In genomic region chr6:7697432-7697819, GRCh38 we compare ENCODE assay signal across 16 cellular contexts. TPM values are rescaled to one million over a fixed set of nuclear protein-coding genes. Genes with fewer than 3 reads are reported as not detected.
DNase-seq lines count a peak whose midpoint lies in the region; ATAC-seq and TF ChIP-seq lines count a peak whose summit lies in the region.
"Had no signal": no experiment of that assay in that cellular context is flagged by ENCODE, and none has a peak within 500 bp of the region (broad histone marks: within the 10 kb centered on the region; RNA-seq: fewer than 3 reads in every experiment).

No MANE protein-coding gene starts in this region.

- H3K4me3 ChIP-seq in fibroblast of lung (replicated peaks in 1 of 4; ENCODE audit: control extremely low read depth in 1 of 4, insufficient read depth in 1 of 4, low read depth in 3 of 4, low read length in 4 of 4) (peak overlapping the region in 2 of 4 experiments; percentile 12 to 38), thoracic aorta (peak overlapping the region; percentile 23)
- H3K4me3 ChIP-seq: GM12878 had no signal

- H3K4me2 ChIP-seq in fibroblast of lung (ENCODE audit: extremely low read depth, insufficient read depth, low read length) = peak overlapping the region; percentile 60

- H3K79me2 ChIP-seq in fibroblast of lung (ENCODE audit: control insufficient read depth, insufficient read depth, low read length) = no peaks in the 10 kb centered on the region

- intact Hi-C loops in activated T-helper 1 cell treated with anti-CD3 and anti-CD28 coated beads, Interleukin-12 subunit alpha, Interleukin-12 subunit beta, Interleukin-2, Interleukin-4 antibody, amounts not matched to agents 30 ng/mL and 10 ng/mL and 1 ng/mL, durations not matched to agents 14 hours and 24 hours and 36 hours (cut with micrococcal nuclease) = loop anchor here (5.0 kb wide), 1 partner anchor 590 kb away; the partner anchor contains the start of gene RREB1

- peak; percentile 61 to 70 for ATAC-seq in activated naive CD4-positive, alpha-beta T cell treated with anti-CD3 and anti-CD28 coated beads, Interleukin-2, amount 50 U/mL, for 72 hours
- ATAC-seq in thoracic aorta (ENCODE audit: insufficient number of reproducible peaks, low FRiP score, low read depth) (no peak), GM18505 (IDR thresholded peaks at IDR 0.05; ENCODE audit: unreplicated experiment) (no peak), HG02885 (IDR thresholded peaks at IDR 0.05; ENCODE audit: poor library complexity, unreplicated experiment) (no peak)

- peak overlapping the region in 1 of 2 donors; percentile 92 for H3K27ac Mint-ChIP-seq in activated naive CD4-positive, alpha-beta T cell treated with anti-CD3 and anti-CD28 coated beads, Interleukin-2, amount 50 U/mL, for 72 hours
- H3K27ac Mint-ChIP-seq in activated T-helper 1 cell treated with anti-CD3 and anti-CD28 coated beads, Interleukin-12 subunit alpha, Interleukin-12 subunit beta, Interleukin-2, Interleukin-4 antibody, amounts not matched to agents 30 ng/mL and 10 ng/mL and 1 ng/mL, durations not matched to agents 14 hours and 24 hours and 36 hours = peak overlapping the region; percentile 92

- H3K9me3 ChIP-seq in fibroblast of lung (ENCODE audit: control insufficient read depth, insufficient read depth, low read depth, low read length) (no peaks in the 10 kb centered on the region), thoracic aorta (no peaks in the 10 kb centered on the region)
- H3K9me3 ChIP-seq: BE2C had no signal

- in situ Hi-C loops in GM13976 (cut with MboI; ENCODE audit: low sequenced_read_pairs, unreplicated experiment) = no loop called here

- H3K4me3 Mint-ChIP-seq in activated T-helper 1 cell treated with anti-CD3 and anti-CD28 coated beads, Interleukin-12 subunit alpha, Interleukin-12 subunit beta, Interleukin-2, Interleukin-4 antibody, amounts not matched to agents 30 ng/mL and 10 ng/mL and 1 ng/mL, durations not matched to agents 14 hours and 24 hours and 36 hours = peak overlapping the region; percentile 42
- H3K4me3 Mint-ChIP-seq: activated B cell treated with CpG ODN at 0.5 μM for 24 hours had no signal

- H4K20me1 ChIP-seq in fibroblast of lung (ENCODE audit: control insufficient read depth, extremely low read depth, insufficient read depth, low read length) = no peaks in the 10 kb centered on the region

- TF ChIP-seq CTCF in fibroblast of lung (conservative IDR thresholded peaks at IDR 0.05 in 1 of 2, IDR thresholded peaks at IDR 0.05 in 1 of 2; ENCODE audit: low read depth in 1 of 2, low read length in 2 of 2) (no peak), thoracic aorta (IDR thresholded peaks at IDR 0.05) (no peak), GM13976 (IDR thresholded peaks at IDR 0.05; ENCODE audit: borderline replicate concordance, control extremely low read depth, extremely low read depth, insufficient read depth, missing control alignments) (no peak)

- peaks cover 16% of the 10 kb centered on the region for H3K4me1 Mint-ChIP-seq in activated T-helper 1 cell treated with anti-CD3 and anti-CD28 coated beads, Interleukin-12 subunit alpha, Interleukin-12 subunit beta, Interleukin-2, Interleukin-4 antibody, amounts not matched to agents 30 ng/mL and 10 ng/mL and 1 ng/mL, durations not matched to agents 14 hours and 24 hours and 36 hours (ENCODE audit: low read depth)

- no peak for DNase-seq in activated naive CD4-positive, alpha-beta T cell treated with anti-CD3 and anti-CD28 coated beads, Interleukin-2, amount 50 U/mL, for 72 hours (ENCODE audit: low spot score in 2 of 2)
- DNase-seq in activated naive CD4-positive, alpha-beta T cell treated with Interleukin-2 at 50 U/mL for 16 hours = no peak
- no peak for DNase-seq in activated T-helper 1 cell treated with anti-CD3 and anti-CD28 coated beads, Interleukin-12 subunit alpha, Interleukin-12 subunit beta, Interleukin-2, Interleukin-4 antibody, amounts not matched to agents 30 ng/mL and 10 ng/mL and 1 ng/mL, durations not matched to agents 14 hours and 24 hours and 36 hours (ENCODE audit: low spot score)
- DNase-seq in fibroblast of lung (ENCODE audit: low read depth in 2 of 2) (no peak), thoracic aorta (ENCODE audit: low spot score) (no peak), GM13976 (ENCODE audit: low spot score) (no peak)
- DNase-seq: activated B cell treated with CpG ODN at 0.5 μM for 24 hours; activated effector memory CD4-positive, alpha-beta T cell treated with Interleukin-2 at 50 U/mL for 16 hours; BE2C; cerebellar nuclear complex; NCI-H2081 treated with DMSO at 0.1 percent for 48 hours; stimulated activated CD4-positive, alpha-beta T cell treated with anti-CD3 and anti-CD28 coated beads, Interleukin-2, amount 100 ng/mL, for 24 hours had no signal

- peak overlapping the region; percentile 64 for H2AFZ ChIP-seq in fibroblast of lung (ENCODE audit: low read length)

- no peaks in the 10 kb centered on the region for H3K9me3 Mint-ChIP-seq in activated naive CD4-positive, alpha-beta T cell treated with anti-CD3 and anti-CD28 coated beads, Interleukin-2, amount 50 U/mL, for 72 hours
- H3K9me3 Mint-ChIP-seq in activated T-helper 1 cell treated with anti-CD3 and anti-CD28 coated beads, Interleukin-12 subunit alpha, Interleukin-12 subunit beta, Interleukin-2, Interleukin-4 antibody, amounts not matched to agents 30 ng/mL and 10 ng/mL and 1 ng/mL, durations not matched to agents 14 hours and 24 hours and 36 hours = no peaks in the 10 kb centered on the region
- H3K9me3 Mint-ChIP-seq: activated B cell treated with CpG ODN at 0.5 μM for 24 hours had no signal

- no peaks in the 10 kb centered on the region for H3K36me3 ChIP-seq in fibroblast of lung (ENCODE audit: control insufficient read depth, insufficient read depth, low read length)
- H3K36me3 ChIP-seq in thoracic aorta = no peaks in the 10 kb centered on the region
- H3K36me3 ChIP-seq: BE2C had no signal

- H3K36me3 Mint-ChIP-seq in activated naive CD4-positive, alpha-beta T cell treated with anti-CD3 and anti-CD28 coated beads, Interleukin-2, amount 50 U/mL, for 72 hours = no peaks in the 10 kb centered on the region
- no peaks in the 10 kb centered on the region for H3K36me3 Mint-ChIP-seq in activated T-helper 1 cell treated with anti-CD3 and anti-CD28 coated beads, Interleukin-12 subunit alpha, Interleukin-12 subunit beta, Interleukin-2, Interleukin-4 antibody, amounts not matched to agents 30 ng/mL and 10 ng/mL and 1 ng/mL, durations not matched to agents 14 hours and 24 hours and 36 hours (ENCODE audit: low read depth)

- H3K27ac ChIP-seq in fibroblast of lung (ENCODE audit: insufficient read depth, low read length) (peak overlapping the region; percentile 57), thoracic aorta (peak overlapping the region in 1 of 2 donors; percentile 53)

- H3K4me1 ChIP-seq in fibroblast of lung (ENCODE audit: control insufficient read depth, extremely low read depth, insufficient read depth, low read length) = peaks cover 2% of the 10 kb centered on the region
- H3K4me1 ChIP-seq in thoracic aorta (ENCODE audit: control insufficient read depth in 1 of 2, low read depth in 2 of 2) = peaks cover 0 to 6% of the 10 kb centered on the region in 2 donors
- H3K4me1 ChIP-seq: BE2C had no signal

- no peak overlapping the region for H3K9ac ChIP-seq in fibroblast of lung (ENCODE audit: insufficient read depth, low read length)

- peaks cover 4% of the 10 kb centered on the region for H3K27me3 Mint-ChIP-seq in activated T-helper 1 cell treated with anti-CD3 and anti-CD28 coated beads, Interleukin-12 subunit alpha, Interleukin-12 subunit beta, Interleukin-2, Interleukin-4 antibody, amounts not matched to agents 30 ng/mL and 10 ng/mL and 1 ng/mL, durations not matched to agents 14 hours and 24 hours and 36 hours (ENCODE audit: insufficient read depth)
- H3K27me3 Mint-ChIP-seq: progenitor cell of endocrine pancreas had no signal

- H3K27me3 ChIP-seq in fibroblast of lung (ENCODE audit: control insufficient read depth, insufficient read depth, low read length) (no peaks in the 10 kb centered on the region), thoracic aorta (replicated peaks; ENCODE audit: insufficient read depth) (no peaks in the 10 kb centered on the region)

- no peak for TF ChIP-seq POLR2A in GM18505 (IDR thresholded peaks at IDR 0.05; ENCODE audit: borderline replicate concordance, extremely low read depth, insufficient read depth, insufficient read length)

RNA-seq across cellular contexts. Expression of gene BMP6, which starts 28.5 kb away (rescaled TPM):
- total RNA-seq in activated naive CD4-positive, alpha-beta T cell treated with anti-CD3 and anti-CD28 coated beads, Interleukin-2, amount 50 U/mL, for 72 hours = not detected
- total RNA-seq in activated T-helper 1 cell treated with anti-CD3 and anti-CD28 coated beads, Interleukin-12 subunit alpha, Interleukin-12 subunit beta, Interleukin-2, Interleukin-4 antibody, amounts not matched to agents 30 ng/mL and 10 ng/mL and 1 ng/mL, durations not matched to agents 14 hours and 24 hours and 36 hours = 0.86 and 1.1 TPM in 2 replicates
- total RNA-seq in fibroblast of lung (under 0.01 TPM in 2 replicates), thoracic aorta (1 to 10 TPM; 4.7 TPM)
- polyA plus RNA-seq in fibroblast of lung = 0.09 and 0.20 TPM in 2 replicates
- polyA plus RNA-seq in fibroblast of lung (2012) = 0.09 and 0.17 TPM in 2 replicates
- not detected in 2 replicates for polyA minus RNA-seq in fibroblast of lung (ENCODE audit: low replicate concordance)

Comparison
In these comparisons a context has a peak if more than half of its experiments do, and no peak if none do; other contexts are left out.
1. ATAC-seq: peak in activated naive CD4-positive, alpha-beta T cell treated with anti-CD3 and anti-CD28 coated beads, Interleukin-2, amount 50 U/mL, for 72 hours (2 of 2); none in thoracic aorta (single experiment), GM18505 (single experiment) and HG02885 (single experiment).